15 cellular contexts compared by ENCODE assay signal in the genomic region with DNA sequence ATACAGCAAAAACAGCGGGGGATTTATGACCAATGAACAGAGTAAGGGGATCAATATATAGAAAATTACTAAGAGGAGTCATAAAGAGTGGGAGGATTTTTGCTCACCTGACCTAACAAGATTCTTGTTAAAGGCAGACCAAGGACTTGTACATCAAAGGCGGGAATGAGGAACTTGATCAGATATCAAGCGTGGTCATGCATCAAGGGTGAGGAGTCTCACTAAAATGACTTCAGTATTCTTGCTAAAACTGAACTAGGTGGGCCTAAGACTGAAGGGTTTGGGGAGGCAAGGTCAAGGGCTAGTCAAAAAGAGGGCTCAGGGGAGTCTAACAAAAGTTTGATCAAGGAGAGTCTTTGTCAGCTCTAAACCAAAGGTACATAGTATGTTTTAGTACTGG. TPM values are rescaled to one million over a fixed set of nuclear protein-coding genes. Genes with fewer than 3 reads are reported as not detected.
A peak's percentile ranks its signal among the peaks of the same experiment; 100 is the strongest.
DNase-seq lines count a peak whose midpoint lies in the region; ATAC-seq, FAIRE-seq and TF ChIP-seq lines count a peak whose summit lies in the region.
"Had no signal": no experiment of that assay in that cellular context is flagged by ENCODE, and none has a peak within 500 bp of the region (broad histone marks: within the 10 kb centered on the region; RNA-seq: fewer than 3 reads in every experiment).

No MANE protein-coding gene starts in this region.

- peak overlapping the region; percentile 44 for H3K4me2 ChIP-seq in GM12878 (ENCODE audit: control insufficient read depth, insufficient read depth)

- CTCF ChIA-PET in activated naive CD4-positive, alpha-beta T cell treated with anti-CD3 and anti-CD28 coated beads for 36 hours (lab: Charles Lee), result interaction anchor here (2.9 kb wide), 1 partner anchor 32 kb away, joined by 9 read pairs; no protein-coding TSS in a partner anchor
- CTCF ChIA-PET in GM12878 (lab: Yijun Ruan, JAX), result interaction anchor here (0.6 to 6.2 kb wide), 3 partner anchors 28 to 54 kb away, joined by 3 to 33 read pairs (median 28); a partner anchor contains a TSS

- H3K36me3 Mint-ChIP-seq in activated naive CD4-positive, alpha-beta T cell treated with anti-CD3 and anti-CD28 coated beads, Interleukin-2, amount 50 U/mL, for 24 hours, result peaks cover 6% of the 10 kb centered on the region
- H3K36me3 Mint-ChIP-seq in activated naive CD4-positive, alpha-beta T cell treated with anti-CD3 and anti-CD28 coated beads for 36 hours (ENCODE audit: low read depth), result peaks cover 5% of the 10 kb centered on the region
- peaks cover 12% of the 10 kb centered on the region for H3K36me3 Mint-ChIP-seq in progenitor cell of endocrine pancreas (ENCODE audit: insufficient read depth)

- H3K27ac Mint-ChIP-seq in activated naive CD4-positive, alpha-beta T cell treated with anti-CD3 and anti-CD28 coated beads, Interleukin-2, amount 50 U/mL, for 24 hours, result peak overlapping the region; percentile 11
- no peak overlapping the region for H3K27ac Mint-ChIP-seq in activated naive CD4-positive, alpha-beta T cell treated with anti-CD3 and anti-CD28 coated beads for 36 hours
- H3K27ac Mint-ChIP-seq in progenitor cell of endocrine pancreas, result no peak overlapping the region

- TF ChIP-seq EP300 in GM12878 (IDR thresholded peaks at IDR 0.05; ENCODE audit: borderline replicate concordance in 1 of 2, control insufficient read depth in 1 of 2, low read depth in 2 of 2, low read length in 2 of 2), result no peak

- no peaks in the 10 kb centered on the region for H3K9me3 Mint-ChIP-seq in activated naive CD4-positive, alpha-beta T cell treated with anti-CD3 and anti-CD28 coated beads, Interleukin-2, amount 50 U/mL, for 24 hours
- no peaks in the 10 kb centered on the region for H3K9me3 Mint-ChIP-seq in activated naive CD4-positive, alpha-beta T cell treated with anti-CD3 and anti-CD28 coated beads for 36 hours
- H3K9me3 Mint-ChIP-seq in progenitor cell of endocrine pancreas (ENCODE audit: low read depth), result no peaks in the 10 kb centered on the region

- TF ChIP-seq POLR2A in GM12878 (IDR thresholded peaks at IDR 0.05; ENCODE audit: low read depth, low read length) (no peak), lower leg skin (IDR thresholded peaks at IDR 0.05) (no peak)

- 100% methylated on average over 3 of the region's 3 CpGs for WGBS in GM12878 (ENCODE audit: insufficient coverage, insufficient replicate concordance, low lambda C conversion rate, missing lambda C conversion rate)
- 73 to 76% methylated on average over 3 of the region's 3 CpGs for WGBS in lower leg skin, 2 donors

- intact Hi-C loops in activated naive CD4-positive, alpha-beta T cell treated with anti-CD3 and anti-CD28 coated beads for 36 hours (cut with micrococcal nuclease), result loop anchor here (10.0 kb wide), 1 partner anchor 172 kb away; a partner anchor contains a TSS
- intact Hi-C loops in GM12878 (cut with micrococcal nuclease; ENCODE audit: unreplicated experiment), result no loop called here
- intact Hi-C loops in lower leg skin (cut with DNase I; ENCODE audit: low total_unique reads), result no loop called here

- no peaks in the 10 kb centered on the region for H3K27me3 ChIP-seq in GM12878 (replicated peaks in 1 of 2; ENCODE audit: control insufficient read depth in 2 of 2, insufficient read depth in 2 of 2, low read length in 1 of 2)
- H3K27me3 ChIP-seq: breast epithelium had no signal

- in situ Hi-C loops in GM12878 (cut with MboI), result no loop called here

- H3K9me3 ChIP-seq in GM12878 (replicated peaks; ENCODE audit: control insufficient read depth, insufficient read depth, low read length), result no peaks in the 10 kb centered on the region
- H3K9me3 ChIP-seq: breast epithelium had no signal

- no peak for TF ChIP-seq CTCF in GM12878 (IDR thresholded peaks at IDR 0.05 in 2 of 3, conservative IDR thresholded peaks at IDR 0.05 in 1 of 3; ENCODE audit: control insufficient read depth in 2 of 3, extremely low read depth in 1 of 3, insufficient read depth in 1 of 3, low read depth in 3 of 3, low read length in 3 of 3)
- no peak for TF ChIP-seq CTCF in progenitor cell of endocrine pancreas (IDR thresholded peaks at IDR 0.05; ENCODE audit: unreplicated experiment)
- no peak for TF ChIP-seq CTCF in lower leg skin (IDR thresholded peaks at IDR 0.05)

- H3K4me3 Mint-ChIP-seq in activated naive CD4-positive, alpha-beta T cell treated with anti-CD3 and anti-CD28 coated beads, Interleukin-2, amount 50 U/mL, for 24 hours, result peak overlapping the region; percentile 77
- no peak overlapping the region for H3K4me3 Mint-ChIP-seq in activated naive CD4-positive, alpha-beta T cell treated with anti-CD3 and anti-CD28 coated beads for 36 hours
- H3K4me3 Mint-ChIP-seq in progenitor cell of endocrine pancreas (ENCODE audit: low read depth), result peak overlapping the region; percentile 82

- no peak for DNase-seq in activated naive CD4-positive, alpha-beta T cell treated with anti-CD3 and anti-CD28 coated beads for 36 hours
- peak; percentile 59 for DNase-seq in NAMALWA (ENCODE audit: low spot score)
- no peak for DNase-seq in GM12878 (ENCODE audit: low read depth, low spot score)
- DNase-seq in progenitor cell of endocrine pancreas (ENCODE audit: low spot score, unreplicated experiment), result no peak
- DNase-seq in NCI-H774 (lab: John Stamatoyannopoulos, UW), result no peak
- DNase-seq in lower leg skin (ENCODE audit: low spot score in 2 of 2), result no peak
- DNase-seq: NCI-H146, NCI-H524, retina, WERI-Rb-1 had no signal

- TF ChIP-seq RAD21 in GM12878 (IDR thresholded peaks at IDR 0.05; ENCODE audit: insufficient read depth, low read depth, low read length), result no peak

- no peak for FAIRE-seq in GM12878 (lab: Jason Lieb, UNC)
- FAIRE-seq: keratinocyte had no signal

- peaks cover 17% of the 10 kb centered on the region for H3K79me2 ChIP-seq in GM12878 (ENCODE audit: control insufficient read depth, insufficient read depth, low read length)

- H3K27me3 Mint-ChIP-seq in activated naive CD4-positive, alpha-beta T cell treated with anti-CD3 and anti-CD28 coated beads, Interleukin-2, amount 50 U/mL, for 24 hours, result no peaks in the 10 kb centered on the region
- H3K27me3 Mint-ChIP-seq in activated naive CD4-positive, alpha-beta T cell treated with anti-CD3 and anti-CD28 coated beads for 36 hours (ENCODE audit: low read depth), result no peaks in the 10 kb centered on the region
- no peaks in the 10 kb centered on the region for H3K27me3 Mint-ChIP-seq in progenitor cell of endocrine pancreas

- no peak overlapping the region for H3K4me3 ChIP-seq in GM12878
- no peak overlapping the region for H3K4me3 ChIP-seq in lower leg skin (ENCODE audit: low read depth, poor library complexity, severe bottlenecking)

- SMC1A ChIA-PET in GM12878 (lab: Charles Lee; ENCODE audit: uncharacterized antibody, unreplicated experiment), result interaction anchor here (1.0 to 3.9 kb wide), 3 partner anchors 10 to 54 kb away, joined by 3 to 28 read pairs (median 5); no protein-coding TSS in a partner anchor

- H3K36me3 ChIP-seq in GM12878 (ENCODE audit: control insufficient read depth in 2 of 2, insufficient read depth in 2 of 2, low read length in 1 of 2), result no peaks in the 10 kb centered on the region
- H3K36me3 ChIP-seq: breast epithelium had no signal

- H2AFZ ChIP-seq in GM12878 (ENCODE audit: control insufficient read depth, low read depth, low read length), result no peak overlapping the region

- RAD21 ChIA-PET in GM12878 (lab: Charles Lee; ENCODE audit: unreplicated experiment), result interaction anchor here (1.6 to 4.8 kb wide), 5 partner anchors 27 to 286 kb away, joined by 4 to 42 read pairs (median 13); a partner anchor contains a TSS

- H3K9ac ChIP-seq in GM12878 (ENCODE audit: control insufficient read depth, insufficient read depth, low read length), result no peak overlapping the region

- no peak overlapping the region for H3K27ac ChIP-seq in GM12878 (ENCODE audit: control insufficient read depth, insufficient read depth)
- H3K27ac ChIP-seq: RWPE1, WERI-Rb-1 had no signal

- no peaks in the 10 kb centered on the region for H4K20me1 ChIP-seq in GM12878 (ENCODE audit: control insufficient read depth, insufficient read depth)

- ATAC-seq in GM12878 (no peak), GM18498 (IDR thresholded peaks at IDR 0.05; ENCODE audit: unreplicated experiment) (no peak)

- H3K4me1 Mint-ChIP-seq in activated naive CD4-positive, alpha-beta T cell treated with anti-CD3 and anti-CD28 coated beads, Interleukin-2, amount 50 U/mL, for 24 hours, result peaks cover 56% of the 10 kb centered on the region
- H3K4me1 Mint-ChIP-seq in activated naive CD4-positive, alpha-beta T cell treated with anti-CD3 and anti-CD28 coated beads for 36 hours (ENCODE audit: low read depth), result peaks cover 37% of the 10 kb centered on the region
- H3K4me1 Mint-ChIP-seq in progenitor cell of endocrine pancreas (ENCODE audit: low read depth), result peaks cover 18% of the 10 kb centered on the region

- POLR2A ChIA-PET in GM12878 (lab: Charles Lee), result interaction anchor here (0.5 to 1.0 kb wide), 5 partner anchors 20 to 52 kb away, joined by 3 to 5 read pairs (median 3); a partner anchor contains a TSS

- no TSS peak for BruUV-seq in GM12878 (replicated peaks; lab: Mats Ljungman, UMichigan)

- peaks cover 9% of the 10 kb centered on the region for H3K4me1 ChIP-seq in GM12878 (ENCODE audit: control insufficient read depth, insufficient read depth, low read length)

RNA-seq across cellular contexts. Expression of a gene that starts 2.1 kb away (rescaled TPM):
- 10 to 100 TPM; 46.0 to 48.8 TPM for total RNA-seq in activated naive CD4-positive, alpha-beta T cell treated with anti-CD3 and anti-CD28 coated beads for 36 hours
- total RNA-seq in GM12878 (2013; cell fraction: nucleolus; rRNA removed), result 74.7 and 85.4 TPM in 2 replicates
- total RNA-seq in GM12878 (2014; rRNA removed) (43.1 and 47.1 TPM in 2 replicates), GM12878 (2014; rRNA removed; fragmentation: Illumina TruSeq; extraction: Trizol) (31.4 and 37.4 TPM in 2 replicates), GM12878 (2021) (78.2 and 80.3 TPM in 2 replicates), progenitor cell of endocrine pancreas (128 and 137 TPM in 2 replicates), lower leg skin (100 to 1,000 TPM in 1 of 4 donors, 10 to 100 TPM in 3; 46.2 to 105 (median 56.8) TPM)
- polyA plus RNA-seq in GM12878 (2011; ENCODE audit: low read depth), result 50.0 TPM
- polyA plus RNA-seq in GM12878 (2011; rRNA removed) (15.7 and 43.7 TPM in 2 replicates), GM12878 (2014; fragmentation: Illumina TruSeq; extraction: Trizol) (44.5 and 70.4 TPM in 2 replicates), GM12878 (2014; fragmentation: Nextera tagmentation; extraction: Ambion mirVana) (10 to 100 TPM; 21.0 to 28.6 TPM), GM12878 (2014; rRNA removed) (65.8 and 82.0 TPM in 2 replicates), GM12878 (2016; fragmentation: Nextera tagmentation; extraction: Ambion mirVana) (10 to 100 TPM; 52.5 to 58.6 TPM)
- polyA plus RNA-seq in GM12878 (2011; cell fraction: cytosol; rRNA removed), result 51.6 and 52.6 TPM in 2 replicates
- polyA plus RNA-seq in GM12878 (2011; cell fraction: nucleus; rRNA removed), result 214 and 236 TPM in 2 replicates
- 48.1 and 49.7 TPM in 2 replicates for polyA plus RNA-seq in GM12878 (2012)
- 34.5 and 70.3 TPM in 2 replicates for polyA minus RNA-seq in GM12878 (2011; rRNA and poly(A)+ RNA removed)
- 21.7 and 27.8 TPM in 2 replicates for polyA minus RNA-seq in GM12878 (2011; cell fraction: cytosol; rRNA and poly(A)+ RNA removed)
- polyA minus RNA-seq in GM12878 (2011; cell fraction: nucleus; rRNA and poly(A)+ RNA removed), result 49.7 and 83.2 TPM in 2 replicates

RNA-seq across cellular contexts. Expression of a gene that starts 30.4 kb away (rescaled TPM):
- total RNA-seq in activated naive CD4-positive, alpha-beta T cell treated with anti-CD3 and anti-CD28 coated beads for 36 hours, result 10 to 100 TPM; 36.3 to 37.3 TPM
- total RNA-seq in GM12878 (2013; cell fraction: nucleolus; rRNA removed), result 33.4 and 48.0 TPM in 2 replicates
- total RNA-seq in GM12878 (2014; rRNA removed), result 178 and 187 TPM in 2 replicates
- total RNA-seq in GM12878 (2014; rRNA removed; fragmentation: Illumina TruSeq; extraction: Trizol), result 183 TPM in 2 replicates
- 138 and 142 TPM in 2 replicates for total RNA-seq in GM12878 (2021)
- polyA plus RNA-seq in GM12878 (2011; ENCODE audit: low read depth), result 130 TPM
- 258 and 371 TPM in 2 replicates for polyA plus RNA-seq in GM12878 (2011; rRNA removed)
- polyA plus RNA-seq in GM12878 (2011; cell fraction: cytosol; rRNA removed), result 673 and 682 TPM in 2 replicates
- 302 and 356 TPM in 2 replicates for polyA plus RNA-seq in GM12878 (2011; cell fraction: nucleus; rRNA removed)
- polyA plus RNA-seq in GM12878 (2012), result 211 and 224 TPM in 2 replicates
- 316 and 336 TPM in 2 replicates for polyA plus RNA-seq in GM12878 (2014; fragmentation: Illumina TruSeq; extraction: Trizol)
- 10 to 100 TPM; 20.6 to 37.9 TPM for polyA plus RNA-seq in GM12878 (2014; fragmentation: Nextera tagmentation; extraction: Ambion mirVana)
- polyA plus RNA-seq in GM12878 (2014; rRNA removed), result 232 and 264 TPM in 2 replicates
- 100 to 1,000 TPM; 118 to 130 TPM for polyA plus RNA-seq in GM12878 (2016; fragmentation: Nextera tagmentation; extraction: Ambion mirVana)
- 302 and 335 TPM in 2 replicates for polyA minus RNA-seq in GM12878 (2011; rRNA and poly(A)+ RNA removed)
- polyA minus RNA-seq in GM12878 (2011; cell fraction: cytosol; rRNA and poly(A)+ RNA removed), result 68.6 and 69.9 TPM in 2 replicates
- 44.2 and 56.9 TPM in 2 replicates for polyA minus RNA-seq in GM12878 (2011; cell fraction: nucleus; rRNA and poly(A)+ RNA removed)
- total RNA-seq in progenitor cell of endocrine pancreas, result 87.3 and 97.3 TPM in 2 replicates
- 100 to 1,000 TPM; 133 to 214 (median 184) TPM for total RNA-seq in lower leg skin

RNA-seq across cellular contexts. Expression of a gene that starts 38.6 kb away (rescaled TPM):
- 1 to 10 TPM in 1 of 2 experiments, under 1 TPM in 1; 0.74 to 1.0 TPM for total RNA-seq in activated naive CD4-positive, alpha-beta T cell treated with anti-CD3 and anti-CD28 coated beads for 36 hours
- 0.56 and 0.69 TPM in 2 replicates for total RNA-seq in GM12878 (2013; cell fraction: nucleolus; rRNA removed)
- total RNA-seq in GM12878 (2014; rRNA removed), result 0.76 and 1.4 TPM in 2 replicates
- 0.32 and 0.45 TPM in 2 replicates for total RNA-seq in GM12878 (2014; rRNA removed; fragmentation: Illumina TruSeq; extraction: Trizol)
- 0.59 and 1.5 TPM in 2 replicates for total RNA-seq in GM12878 (2021)
- polyA plus RNA-seq in GM12878 (2011; ENCODE audit: low read depth), result 0.47 TPM
- 0.88 and 1.6 TPM in 2 replicates for polyA plus RNA-seq in GM12878 (2011; rRNA removed)
- 2.2 and 2.3 TPM in 2 replicates for polyA plus RNA-seq in GM12878 (2011; cell fraction: cytosol; rRNA removed)
- polyA plus RNA-seq in GM12878 (2011; cell fraction: nucleus; rRNA removed), result 5.5 and 7.0 TPM in 2 replicates
- polyA plus RNA-seq in GM12878 (2012), result 0.72 and 0.80 TPM in 2 replicates
- 0.19 and 0.71 TPM in 2 replicates for polyA plus RNA-seq in GM12878 (2014; fragmentation: Illumina TruSeq; extraction: Trizol)
- polyA plus RNA-seq in GM12878 (2014; fragmentation: Nextera tagmentation; extraction: Ambion mirVana), result under 1 TPM in 1 of 2 experiments, not detected in 1; 0.07 TPM
- polyA plus RNA-seq in GM12878 (2014; rRNA removed), result 1.3 and 1.8 TPM in 2 replicates
- polyA plus RNA-seq in GM12878 (2016; fragmentation: Nextera tagmentation; extraction: Ambion mirVana), result under 1 TPM; 0.25 to 0.34 TPM
- polyA minus RNA-seq in GM12878 (2011; rRNA and poly(A)+ RNA removed), result 1.1 and 1.2 TPM in 2 replicates
- polyA minus RNA-seq in GM12878 (2011; cell fraction: cytosol; rRNA and poly(A)+ RNA removed), result 0.94 TPM in 1 of 2 replicates, not detected in the other
- polyA minus RNA-seq in GM12878 (2011; cell fraction: nucleus; rRNA and poly(A)+ RNA removed), result 0.85 and 1.1 TPM in 2 replicates
- total RNA-seq in progenitor cell of endocrine pancreas, result 0.43 and 0.71 TPM in 2 replicates
- 10 to 100 TPM; 11.9 to 16.5 (median 13.9) TPM for total RNA-seq in lower leg skin

RNA-seq across cellular contexts. Expression of a gene that starts 56.9 kb away (rescaled TPM):
- total RNA-seq in activated naive CD4-positive, alpha-beta T cell treated with anti-CD3 and anti-CD28 coated beads for 36 hours, result 100 to 1,000 TPM; 231 to 242 TPM
- total RNA-seq in GM12878 (2013; cell fraction: nucleolus; rRNA removed), result 311 and 333 TPM in 2 replicates
- 231 and 289 TPM in 2 replicates for total RNA-seq in GM12878 (2014; rRNA removed)
- 248 TPM in 2 replicates for total RNA-seq in GM12878 (2014; rRNA removed; fragmentation: Illumina TruSeq; extraction: Trizol)
- total RNA-seq in GM12878 (2021), result 211 and 216 TPM in 2 replicates
- 81.2 TPM for polyA plus RNA-seq in GM12878 (2011; ENCODE audit: low read depth)
- polyA plus RNA-seq in GM12878 (2011; rRNA removed), result 289 and 478 TPM in 2 replicates
- polyA plus RNA-seq in GM12878 (2011; cell fraction: cytosol; rRNA removed), result 103 and 120 TPM in 2 replicates
- 144 and 150 TPM in 2 replicates for polyA plus RNA-seq in GM12878 (2011; cell fraction: nucleus; rRNA removed)
- polyA plus RNA-seq in GM12878 (2012), result 143 and 147 TPM in 2 replicates
- polyA plus RNA-seq in GM12878 (2014; fragmentation: Illumina TruSeq; extraction: Trizol), result 268 and 330 TPM in 2 replicates
- 100 to 1,000 TPM; 401 to 886 TPM for polyA plus RNA-seq in GM12878 (2014; fragmentation: Nextera tagmentation; extraction: Ambion mirVana)
- polyA plus RNA-seq in GM12878 (2014; rRNA removed), result 179 and 187 TPM in 2 replicates
- 100 to 1,000 TPM; 394 to 404 TPM for polyA plus RNA-seq in GM12878 (2016; fragmentation: Nextera tagmentation; extraction: Ambion mirVana)
- polyA minus RNA-seq in GM12878 (2011; rRNA and poly(A)+ RNA removed), result 213 and 380 TPM in 2 replicates
- polyA minus RNA-seq in GM12878 (2011; cell fraction: cytosol; rRNA and poly(A)+ RNA removed), result 186 and 216 TPM in 2 replicates
- polyA minus RNA-seq in GM12878 (2011; cell fraction: nucleus; rRNA and poly(A)+ RNA removed), result 68.3 and 80.1 TPM in 2 replicates
- 125 and 129 TPM in 2 replicates for total RNA-seq in progenitor cell of endocrine pancreas
- total RNA-seq in lower leg skin, result 100 to 1,000 TPM; 110 to 170 (median 144) TPM

RNA-seq across cellular contexts. Expression of a gene that starts 57.6 kb away (rescaled TPM):
- total RNA-seq in activated naive CD4-positive, alpha-beta T cell treated with anti-CD3 and anti-CD28 coated beads for 36 hours, result 10 to 100 TPM; 12.1 to 16.4 TPM
- 34.7 and 41.0 TPM in 2 replicates for total RNA-seq in GM12878 (2013; cell fraction: nucleolus; rRNA removed)
- total RNA-seq in GM12878 (2014; rRNA removed) (8.3 and 9.9 TPM in 2 replicates), GM12878 (2014; rRNA removed; fragmentation: Illumina TruSeq; extraction: Trizol) (11.8 and 12.5 TPM in 2 replicates), GM12878 (2021) (6.0 and 7.6 TPM in 2 replicates), progenitor cell of endocrine pancreas (21.2 and 26.3 TPM in 2 replicates), lower leg skin (10 to 100 TPM; 13.8 to 25.2 (median 24.4) TPM)
- 3.0 TPM for polyA plus RNA-seq in GM12878 (2011; ENCODE audit: low read depth)
- polyA plus RNA-seq in GM12878 (2011; rRNA removed) (13.1 and 17.8 TPM in 2 replicates), GM12878 (2014; fragmentation: Illumina TruSeq; extraction: Trizol) (7.8 and 10.2 TPM in 2 replicates), GM12878 (2014; fragmentation: Nextera tagmentation; extraction: Ambion mirVana) (1 to 10 TPM; 3.6 to 5.4 TPM), GM12878 (2014; rRNA removed) (7.0 and 11.7 TPM in 2 replicates), GM12878 (2016; fragmentation: Nextera tagmentation; extraction: Ambion mirVana) (10 to 100 TPM; 12.0 to 13.7 TPM)
- polyA plus RNA-seq in GM12878 (2011; cell fraction: cytosol; rRNA removed), result 7.9 and 8.1 TPM in 2 replicates
- polyA plus RNA-seq in GM12878 (2011; cell fraction: nucleus; rRNA removed), result 16.2 and 17.9 TPM in 2 replicates
- 4.2 and 4.6 TPM in 2 replicates for polyA plus RNA-seq in GM12878 (2012)
- 11.8 and 16.2 TPM in 2 replicates for polyA minus RNA-seq in GM12878 (2011; rRNA and poly(A)+ RNA removed)
- 5.1 and 11.0 TPM in 2 replicates for polyA minus RNA-seq in GM12878 (2011; cell fraction: cytosol; rRNA and poly(A)+ RNA removed)
- polyA minus RNA-seq in GM12878 (2011; cell fraction: nucleus; rRNA and poly(A)+ RNA removed), result 20.3 and 23.6 TPM in 2 replicates
